ENCODE assay signal across 1 cellular context in genomic region chr20:63863021-63863797, GRCh38.
TF ChIP-seq lines count a peak whose summit lies in the region.

No MANE protein-coding gene starts in this region.

TF ChIP-seq in endothelial cell of umbilical vein, 7 proteins besides CTCF, POLR2A, EP300 and RAD21:
- TF ChIP-seq POLR2AphosphoS5 (IDR thresholded peaks at IDR 0.05; ENCODE audit: insufficient read depth, low read depth, low read length): no peak
- TF ChIP-seq GATA2 (IDR thresholded peaks at IDR 0.05; ENCODE audit: insufficient read depth, insufficient read length, low read depth, low read length): no peak
- no peak for TF ChIP-seq JUN (IDR thresholded peaks at IDR 0.05; ENCODE audit: borderline replicate concordance, insufficient read depth, insufficient read length, low read depth)
- TF ChIP-seq MYC (IDR thresholded peaks at IDR 0.05; ENCODE audit: low read depth, low read length): no peak
- no peak for TF ChIP-seq MAX (IDR thresholded peaks at IDR 0.05; ENCODE audit: insufficient read depth, insufficient read length)
- no peak for TF ChIP-seq EZH2 (IDR thresholded peaks at IDR 0.05; ENCODE audit: borderline replicate concordance, low read depth, low read length, severe bottlenecking)
- no peak for TF ChIP-seq FOS (IDR thresholded peaks at IDR 0.05; ENCODE audit: borderline replicate concordance, insufficient read depth, low read length)
